Comparison of ENCODE assay signal across 19 cellular contexts in genomic region chr10:47248436-47249090, GRCh38. TPM values are rescaled to one million over a fixed set of nuclear protein-coding genes. Genes with fewer than 3 reads are reported as not detected.
"Had no signal": no experiment of that assay in that cellular context is flagged by ENCODE, and none has a peak within 500 bp of the region (broad histone marks: within the 10 kb centered on the region; RNA-seq: fewer than 3 reads in every experiment).

No MANE protein-coding gene starts in this region.

- H3K27ac Mint-ChIP-seq: brain; nephron; stimulated activated naive CD8-positive, alpha-beta T cell treated with anti-CD3 and anti-CD28 coated beads, Interleukin-15, amount 100 ng/mL, for 72 hours had no signal

- H3K27ac ChIP-seq: foreskin keratinocyte, hepatocyte, lower lobe of right lung, skin epidermis, suprapubic skin, transverse colon, WERI-Rb-1 had no signal

- H3K36me3 Mint-ChIP-seq: brain had no signal

- H3K79me2 ChIP-seq: hepatocyte had no signal

- H2AFZ ChIP-seq: hepatocyte had no signal

- DNase-seq: anterior cingulate cortex; central memory CD4-positive, alpha-beta T cell; foreskin keratinocyte; lower lobe of right lung; occipital lobe; stimulated activated CD4-positive, alpha-beta T cell treated with anti-CD3 and anti-CD28 coated beads, Interleukin-4, amount 100 ng/mL, for 1 hour; stimulated activated naive CD8-positive, alpha-beta T cell treated with anti-CD3 and anti-CD28 coated beads, Interleukin-15, amount 100 ng/mL, for 72 hours; SW 1271; WERI-Rb-1 had no signal

- FAIRE-seq: colon, islet of Langerhans had no signal

- H3K9me3 Mint-ChIP-seq: nephron; stimulated activated naive CD8-positive, alpha-beta T cell treated with anti-CD3 and anti-CD28 coated beads, Interleukin-15, amount 100 ng/mL, for 72 hours had no signal

- H3K4me1 ChIP-seq: foreskin keratinocyte, lower lobe of right lung, suprapubic skin, transverse colon had no signal

- H3K9me3 ChIP-seq: lower lobe of right lung, suprapubic skin, transverse colon had no signal

- H3K27me3 Mint-ChIP-seq: stimulated activated naive CD8-positive, alpha-beta T cell treated with anti-CD3 and anti-CD28 coated beads, Interleukin-15, amount 100 ng/mL, for 72 hours had no signal

- ATAC-seq: foreskin keratinocyte; stimulated activated naive CD8-positive, alpha-beta T cell treated with anti-CD3 and anti-CD28 coated beads, Interleukin-15, amount 100 ng/mL, for 72 hours had no signal

- H3K27me3 ChIP-seq: hepatocyte, suprapubic skin, transverse colon had no signal

- H3K4me2 ChIP-seq: hepatocyte had no signal

- H3K36me3 ChIP-seq: lower lobe of right lung, suprapubic skin, transverse colon, WERI-Rb-1 had no signal

- H3K4me1 Mint-ChIP-seq: brain had no signal

- H3K4me3 Mint-ChIP-seq: brain; nephron; stimulated activated naive CD8-positive, alpha-beta T cell treated with anti-CD3 and anti-CD28 coated beads, Interleukin-15, amount 100 ng/mL, for 72 hours had no signal

- H3K4me3 ChIP-seq: hepatocyte, lower lobe of right lung, skin epidermis, suprapubic skin, transverse colon had no signal

RNA-seq across cellular contexts. Expression of gene GDF10, which starts 51.4 kb away (rescaled TPM):
- total RNA-seq: epithelial cell of proximal tubule; foreskin keratinocyte; T-helper 2 cell treated with Interferon-gamma antibody and Interleukin-4, amounts not matched to agents 100 ng/mL and 5 ng/mL, for 36 hours had no signal
- polyA plus RNA-seq: foreskin keratinocyte had no signal
